In genomic region chr5:179193746-179194145, GRCh38 we compare ENCODE assay signal across 14 cellular contexts.
DNase-seq lines count a peak whose midpoint lies in the region; ATAC-seq and TF ChIP-seq lines count a peak whose summit lies in the region.
"Had no signal": no experiment of that assay in that cellular context is flagged by ENCODE, and none has a peak within 500 bp of the region (broad histone marks: within the 10 kb centered on the region; RNA-seq: fewer than 3 reads in every experiment).

No MANE protein-coding gene starts in this region.

- no peaks in the 10 kb centered on the region for H3K9me3 ChIP-seq in left ventricle myocardium inferior (replicated peaks)
- no peaks in the 10 kb centered on the region for H3K9me3 ChIP-seq in left lung
- H3K9me3 ChIP-seq: Caco-2 had no signal

- H3K27me3 ChIP-seq in left ventricle myocardium inferior (ENCODE audit: low read depth) (peaks cover 50% of the 10 kb centered on the region), left lung (peaks cover 0 to 21% of the 10 kb centered on the region in 2 donors)

- H3K36me3 Mint-ChIP-seq in activated naive CD8-positive, alpha-beta T cell treated with anti-CD3 and anti-CD28 coated beads, Interleukin-2, amount 10 ng/mL, durations not matched to agents 7 days and 5 days, result no peaks in the 10 kb centered on the region
- H3K36me3 Mint-ChIP-seq in activated naive CD8-positive, alpha-beta T cell treated with anti-CD3 and anti-CD28 coated beads, Interleukin-2, amount 50 U/mL, for 24 hours (ENCODE audit: low read depth), result no peaks in the 10 kb centered on the region
- no peaks in the 10 kb centered on the region for H3K36me3 Mint-ChIP-seq in naive thymus-derived CD8-positive, alpha-beta T cell
- H3K36me3 Mint-ChIP-seq in stimulated activated memory B cell treated with anti-CD40 and anti-IgM and Interleukin-4, amounts not matched to agents 10 μg/mL and 1 μg/mL and 100 μg/mL, for 72 hours, result no peaks in the 10 kb centered on the region

- H3K36me3 ChIP-seq in left ventricle myocardium inferior (no peaks in the 10 kb centered on the region), left lung (no peaks in the 10 kb centered on the region)

- no peak overlapping the region for H3K27ac Mint-ChIP-seq in activated naive CD8-positive, alpha-beta T cell treated with anti-CD3 and anti-CD28 coated beads, Interleukin-2, amount 10 ng/mL, durations not matched to agents 7 days and 5 days
- no peak overlapping the region for H3K27ac Mint-ChIP-seq in activated naive CD8-positive, alpha-beta T cell treated with anti-CD3 and anti-CD28 coated beads, Interleukin-2, amount 50 U/mL, for 24 hours
- no peak overlapping the region for H3K27ac Mint-ChIP-seq in naive thymus-derived CD8-positive, alpha-beta T cell
- no peak overlapping the region for H3K27ac Mint-ChIP-seq in stimulated activated memory B cell treated with anti-CD40 and anti-IgM and Interleukin-4, amounts not matched to agents 10 μg/mL and 1 μg/mL and 100 μg/mL, for 72 hours
- H3K27ac Mint-ChIP-seq: CD4-positive, alpha-beta T cell had no signal

- ATAC-seq in activated naive CD8-positive, alpha-beta T cell treated with anti-CD3 and anti-CD28 coated beads, Interleukin-2, amount 10 ng/mL, durations not matched to agents 7 days and 5 days (ENCODE audit: low read depth), result no peak
- no peak for ATAC-seq in activated naive CD8-positive, alpha-beta T cell treated with anti-CD3 and anti-CD28 coated beads, Interleukin-2, amount 50 U/mL, for 24 hours
- ATAC-seq in left lung, result no peak
- ATAC-seq in naive thymus-derived CD8-positive, alpha-beta T cell, result no peak
- no peak for ATAC-seq in stimulated activated memory B cell treated with anti-CD40 and anti-IgM and Interleukin-4, amounts not matched to agents 10 μg/mL and 1 μg/mL and 100 μg/mL, for 72 hours
- ATAC-seq: A549 had no signal

- no peak overlapping the region for H3K27ac ChIP-seq in left ventricle myocardium inferior (replicated peaks)
- no peak overlapping the region for H3K27ac ChIP-seq in left lung
- H3K27ac ChIP-seq: 22Rv1, A549, C4-2B had no signal

- DNase-seq in activated naive CD8-positive, alpha-beta T cell treated with anti-CD3 and anti-CD28 coated beads, Interleukin-2, amount 10 ng/mL, durations not matched to agents 7 days and 5 days, result peak; percentile 8
- no peak for DNase-seq in activated naive CD8-positive, alpha-beta T cell treated with anti-CD3 and anti-CD28 coated beads, Interleukin-2, amount 50 U/mL, for 24 hours
- DNase-seq in left ventricle myocardium inferior (peak; percentile 11), cardiac septum (ENCODE audit: low spot score) (no peak), left lung (peak; percentile 29 to 37)
- no peak for DNase-seq in naive thymus-derived CD8-positive, alpha-beta T cell
- DNase-seq: AML-193; CD4-positive, alpha-beta T cell; H9 had no signal

- no peaks in the 10 kb centered on the region for H3K9me3 Mint-ChIP-seq in activated naive CD8-positive, alpha-beta T cell treated with anti-CD3 and anti-CD28 coated beads, Interleukin-2, amount 10 ng/mL, durations not matched to agents 7 days and 5 days
- no peaks in the 10 kb centered on the region for H3K9me3 Mint-ChIP-seq in activated naive CD8-positive, alpha-beta T cell treated with anti-CD3 and anti-CD28 coated beads, Interleukin-2, amount 50 U/mL, for 24 hours
- H3K9me3 Mint-ChIP-seq in naive thymus-derived CD8-positive, alpha-beta T cell, result no peaks in the 10 kb centered on the region
- H3K9me3 Mint-ChIP-seq in stimulated activated memory B cell treated with anti-CD40 and anti-IgM and Interleukin-4, amounts not matched to agents 10 μg/mL and 1 μg/mL and 100 μg/mL, for 72 hours, result no peaks in the 10 kb centered on the region
- H3K9me3 Mint-ChIP-seq: CD4-positive, alpha-beta T cell; H9 had no signal

- no peak overlapping the region for H3K4me3 ChIP-seq in left ventricle myocardium inferior
- H3K4me3 ChIP-seq in left lung, result no peak overlapping the region
- H3K4me3 ChIP-seq: A549 had no signal

- no peak for TF ChIP-seq CTCF in left ventricle myocardium inferior (IDR thresholded peaks at IDR 0.05; ENCODE audit: borderline replicate concordance)
- no peak for TF ChIP-seq CTCF in left lung (IDR thresholded peaks at IDR 0.05)

- H3K27me3 Mint-ChIP-seq in activated naive CD8-positive, alpha-beta T cell treated with anti-CD3 and anti-CD28 coated beads, Interleukin-2, amount 10 ng/mL, durations not matched to agents 7 days and 5 days, result no peaks in the 10 kb centered on the region
- H3K27me3 Mint-ChIP-seq in activated naive CD8-positive, alpha-beta T cell treated with anti-CD3 and anti-CD28 coated beads, Interleukin-2, amount 50 U/mL, for 24 hours, result no peaks in the 10 kb centered on the region
- peaks cover 0 to 6% (median 0%) of the 10 kb centered on the region in 5 donors for H3K27me3 Mint-ChIP-seq in naive thymus-derived CD8-positive, alpha-beta T cell
- H3K27me3 Mint-ChIP-seq in stimulated activated memory B cell treated with anti-CD40 and anti-IgM and Interleukin-4, amounts not matched to agents 10 μg/mL and 1 μg/mL and 100 μg/mL, for 72 hours, result no peaks in the 10 kb centered on the region
- H3K27me3 Mint-ChIP-seq: CD4-positive, alpha-beta T cell had no signal

- intact Hi-C loops in left ventricle myocardium inferior (cut with micrococcal nuclease) (no loop called here), cardiac septum (cut with DNase I) (no loop called here), left lung (cut with DNase I) (no loop called here)

- H3K4me1 Mint-ChIP-seq in activated naive CD8-positive, alpha-beta T cell treated with anti-CD3 and anti-CD28 coated beads, Interleukin-2, amount 10 ng/mL, durations not matched to agents 7 days and 5 days, result no peaks in the 10 kb centered on the region
- H3K4me1 Mint-ChIP-seq in activated naive CD8-positive, alpha-beta T cell treated with anti-CD3 and anti-CD28 coated beads, Interleukin-2, amount 50 U/mL, for 24 hours, result no peaks in the 10 kb centered on the region
- no peaks in the 10 kb centered on the region for H3K4me1 Mint-ChIP-seq in naive thymus-derived CD8-positive, alpha-beta T cell
- H3K4me1 Mint-ChIP-seq in stimulated activated memory B cell treated with anti-CD40 and anti-IgM and Interleukin-4, amounts not matched to agents 10 μg/mL and 1 μg/mL and 100 μg/mL, for 72 hours, result no peaks in the 10 kb centered on the region

- H3K4me1 ChIP-seq in left ventricle myocardium inferior, result no peaks in the 10 kb centered on the region
- H3K4me1 ChIP-seq in left lung, result no peaks in the 10 kb centered on the region
- H3K4me1 ChIP-seq: A549, Caco-2 had no signal

- POLR2A ChIA-PET in activated naive CD8-positive, alpha-beta T cell treated with anti-CD3 and anti-CD28 coated beads, Interleukin-2, amount 10 ng/mL, durations not matched to agents 7 days and 5 days (lab: Charles Lee), result no interaction called here
- POLR2A ChIA-PET in naive thymus-derived CD8-positive, alpha-beta T cell (lab: Charles Lee), result no interaction called here

- no peak overlapping the region for H3K4me3 Mint-ChIP-seq in activated naive CD8-positive, alpha-beta T cell treated with anti-CD3 and anti-CD28 coated beads, Interleukin-2, amount 10 ng/mL, durations not matched to agents 7 days and 5 days
- H3K4me3 Mint-ChIP-seq in activated naive CD8-positive, alpha-beta T cell treated with anti-CD3 and anti-CD28 coated beads, Interleukin-2, amount 50 U/mL, for 24 hours, result no peak overlapping the region
- no peak overlapping the region for H3K4me3 Mint-ChIP-seq in naive thymus-derived CD8-positive, alpha-beta T cell
- no peak overlapping the region for H3K4me3 Mint-ChIP-seq in stimulated activated memory B cell treated with anti-CD40 and anti-IgM and Interleukin-4, amounts not matched to agents 10 μg/mL and 1 μg/mL and 100 μg/mL, for 72 hours
- H3K4me3 Mint-ChIP-seq: CD4-positive, alpha-beta T cell; H9 had no signal

Comparison
In these comparisons a context has a peak if more than half of its experiments do, and no peak if none do; other contexts are left out.
1. DNase-seq: peak in activated naive CD8-positive, alpha-beta T cell treated with anti-CD3 and anti-CD28 coated beads, Interleukin-2, amount 10 ng/mL, durations not matched to agents 7 days and 5 days (single experiment), left ventricle myocardium inferior (single experiment) and left lung (2 of 2); none in activated naive CD8-positive, alpha-beta T cell treated with anti-CD3 and anti-CD28 coated beads, Interleukin-2, amount 50 U/mL, for 24 hours (single experiment), cardiac septum (single experiment) and naive thymus-derived CD8-positive, alpha-beta T cell (0 of 10).